ENCODE assay signal across 1 cellular context in the genomic region with DNA sequence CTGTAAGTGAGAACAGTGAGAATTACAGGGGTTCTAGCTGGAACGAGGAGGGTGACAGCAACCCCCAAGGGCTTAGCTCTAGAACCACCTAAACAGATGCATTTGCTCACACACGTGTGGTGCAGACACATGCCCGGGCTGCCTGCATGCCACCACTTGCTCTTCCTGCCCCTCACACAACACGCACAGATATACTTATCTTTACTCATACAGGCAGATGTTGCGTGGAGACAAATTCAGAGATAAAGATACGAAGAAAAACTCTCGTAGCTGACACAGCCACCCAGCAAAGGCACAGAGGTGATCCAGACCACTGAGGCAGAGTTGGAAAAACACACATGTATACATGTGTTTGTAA.
TF ChIP-seq lines count a peak whose summit lies in the region.

No MANE protein-coding gene starts in this region.

TF ChIP-seq in SK-N-SH treated with all-trans-retinoic acid at 6 μM for 48 hours, 23 proteins besides CTCF, POLR2A, EP300 and RAD21 (continued from another document):
- TF ChIP-seq, protein P1, sequence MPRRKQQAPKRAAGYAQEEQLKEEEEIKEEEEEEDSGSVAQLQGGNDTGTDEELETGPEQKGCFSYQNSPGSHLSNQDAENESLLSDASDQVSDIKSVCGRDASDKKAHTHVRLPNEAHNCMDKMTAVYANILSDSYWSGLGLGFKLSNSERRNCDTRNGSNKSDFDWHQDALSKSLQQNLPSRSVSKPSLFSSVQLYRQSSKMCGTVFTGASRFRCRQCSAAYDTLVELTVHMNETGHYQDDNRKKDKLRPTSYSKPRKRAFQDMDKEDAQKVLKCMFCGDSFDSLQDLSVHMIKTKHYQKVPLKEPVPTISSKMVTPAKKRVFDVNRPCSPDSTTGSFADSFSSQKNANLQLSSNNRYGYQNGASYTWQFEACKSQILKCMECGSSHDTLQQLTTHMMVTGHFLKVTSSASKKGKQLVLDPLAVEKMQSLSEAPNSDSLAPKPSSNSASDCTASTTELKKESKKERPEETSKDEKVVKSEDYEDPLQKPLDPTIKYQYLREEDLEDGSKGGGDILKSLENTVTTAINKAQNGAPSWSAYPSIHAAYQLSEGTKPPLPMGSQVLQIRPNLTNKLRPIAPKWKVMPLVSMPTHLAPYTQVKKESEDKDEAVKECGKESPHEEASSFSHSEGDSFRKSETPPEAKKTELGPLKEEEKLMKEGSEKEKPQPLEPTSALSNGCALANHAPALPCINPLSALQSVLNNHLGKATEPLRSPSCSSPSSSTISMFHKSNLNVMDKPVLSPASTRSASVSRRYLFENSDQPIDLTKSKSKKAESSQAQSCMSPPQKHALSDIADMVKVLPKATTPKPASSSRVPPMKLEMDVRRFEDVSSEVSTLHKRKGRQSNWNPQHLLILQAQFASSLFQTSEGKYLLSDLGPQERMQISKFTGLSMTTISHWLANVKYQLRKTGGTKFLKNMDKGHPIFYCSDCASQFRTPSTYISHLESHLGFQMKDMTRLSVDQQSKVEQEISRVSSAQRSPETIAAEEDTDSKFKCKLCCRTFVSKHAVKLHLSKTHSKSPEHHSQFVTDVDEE (CRISPR knock-in tag; IDR thresholded peaks at IDR 0.05): no peak
- no peak for TF ChIP-seq ESRRG (CRISPR knock-in tag; IDR thresholded peaks at IDR 0.05)
- TF ChIP-seq TCF4 (CRISPR knock-in tag; IDR thresholded peaks at IDR 0.05; ENCODE audit: borderline replicate concordance): no peak
- no peak for TF ChIP-seq ZFP3 (CRISPR knock-in tag; IDR thresholded peaks at IDR 0.05)
- no peak for TF ChIP-seq ZFP30 (CRISPR knock-in tag; IDR thresholded peaks at IDR 0.05)
- TF ChIP-seq, protein P2, sequence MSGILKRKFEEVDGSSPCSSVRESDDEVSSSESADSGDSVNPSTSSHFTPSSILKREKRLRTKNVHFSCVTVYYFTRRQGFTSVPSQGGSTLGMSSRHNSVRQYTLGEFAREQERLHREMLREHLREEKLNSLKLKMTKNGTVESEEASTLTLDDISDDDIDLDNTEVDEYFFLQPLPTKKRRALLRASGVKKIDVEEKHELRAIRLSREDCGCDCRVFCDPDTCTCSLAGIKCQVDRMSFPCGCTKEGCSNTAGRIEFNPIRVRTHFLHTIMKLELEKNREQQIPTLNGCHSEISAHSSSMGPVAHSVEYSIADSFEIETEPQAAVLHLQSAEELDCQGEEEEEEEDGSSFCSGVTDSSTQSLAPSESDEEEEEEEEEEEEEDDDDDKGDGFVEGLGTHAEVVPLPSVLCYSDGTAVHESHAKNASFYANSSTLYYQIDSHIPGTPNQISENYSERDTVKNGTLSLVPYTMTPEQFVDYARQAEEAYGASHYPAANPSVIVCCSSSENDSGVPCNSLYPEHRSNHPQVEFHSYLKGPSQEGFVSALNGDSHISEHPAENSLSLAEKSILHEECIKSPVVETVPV (CRISPR knock-in tag; IDR thresholded peaks at IDR 0.05): no peak
- no peak for TF ChIP-seq SNAI2 (CRISPR knock-in tag; IDR thresholded peaks at IDR 0.05)
- no peak for TF ChIP-seq OSR1 (CRISPR knock-in tag; IDR thresholded peaks at IDR 0.05)
- no peak for TF ChIP-seq CSDC2 (CRISPR knock-in tag; IDR thresholded peaks at IDR 0.05)
- TF ChIP-seq, protein P3, sequence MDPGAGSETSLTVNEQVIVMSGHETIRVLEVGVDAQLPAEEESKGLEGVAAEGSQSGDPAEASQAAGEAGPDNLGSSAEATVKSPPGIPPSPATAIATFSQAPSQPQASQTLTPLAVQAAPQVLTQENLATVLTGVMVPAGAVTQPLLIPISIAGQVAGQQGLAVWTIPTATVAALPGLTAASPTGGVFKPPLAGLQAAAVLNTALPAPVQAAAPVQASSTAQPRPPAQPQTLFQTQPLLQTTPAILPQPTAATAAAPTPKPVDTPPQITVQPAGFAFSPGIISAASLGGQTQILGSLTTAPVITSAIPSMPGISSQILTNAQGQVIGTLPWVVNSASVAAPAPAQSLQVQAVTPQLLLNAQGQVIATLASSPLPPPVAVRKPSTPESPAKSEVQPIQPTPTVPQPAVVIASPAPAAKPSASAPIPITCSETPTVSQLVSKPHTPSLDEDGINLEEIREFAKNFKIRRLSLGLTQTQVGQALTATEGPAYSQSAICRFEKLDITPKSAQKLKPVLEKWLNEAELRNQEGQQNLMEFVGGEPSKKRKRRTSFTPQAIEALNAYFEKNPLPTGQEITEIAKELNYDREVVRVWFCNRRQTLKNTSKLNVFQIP (CRISPR knock-in tag; IDR thresholded peaks at IDR 0.05; ENCODE audit: borderline replicate concordance, low read depth): no peak
- TF ChIP-seq PPARA (CRISPR knock-in tag; IDR thresholded peaks at IDR 0.05; ENCODE audit: borderline replicate concordance): no peak
- TF ChIP-seq ZNF8 (CRISPR knock-in tag; IDR thresholded peaks at IDR 0.05): no peak
- TF ChIP-seq, protein P4, sequence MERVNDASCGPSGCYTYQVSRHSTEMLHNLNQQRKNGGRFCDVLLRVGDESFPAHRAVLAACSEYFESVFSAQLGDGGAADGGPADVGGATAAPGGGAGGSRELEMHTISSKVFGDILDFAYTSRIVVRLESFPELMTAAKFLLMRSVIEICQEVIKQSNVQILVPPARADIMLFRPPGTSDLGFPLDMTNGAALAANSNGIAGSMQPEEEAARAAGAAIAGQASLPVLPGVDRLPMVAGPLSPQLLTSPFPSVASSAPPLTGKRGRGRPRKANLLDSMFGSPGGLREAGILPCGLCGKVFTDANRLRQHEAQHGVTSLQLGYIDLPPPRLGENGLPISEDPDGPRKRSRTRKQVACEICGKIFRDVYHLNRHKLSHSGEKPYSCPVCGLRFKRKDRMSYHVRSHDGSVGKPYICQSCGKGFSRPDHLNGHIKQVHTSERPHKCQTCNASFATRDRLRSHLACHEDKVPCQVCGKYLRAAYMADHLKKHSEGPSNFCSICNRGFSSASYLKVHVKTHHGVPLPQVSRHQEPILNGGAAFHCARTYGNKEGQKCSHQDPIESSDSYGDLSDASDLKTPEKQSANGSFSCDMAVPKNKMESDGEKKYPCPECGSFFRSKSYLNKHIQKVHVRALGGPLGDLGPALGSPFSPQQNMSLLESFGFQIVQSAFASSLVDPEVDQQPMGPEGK (CRISPR knock-in tag; IDR thresholded peaks at IDR 0.05; ENCODE audit: borderline replicate concordance): no peak
